Comparison of ENCODE assay signal across 18 cellular contexts in genomic region chr11:98545544-98546175, GRCh38.
"Had no signal": no experiment of that assay in that cellular context is flagged by ENCODE, and none has a peak within 500 bp of the region (broad histone marks: within the 10 kb centered on the region; RNA-seq: fewer than 3 reads in every experiment).

No MANE protein-coding gene starts in this region.

- H3K27me3 Mint-ChIP-seq: activated CD4-positive, alpha-beta T cell treated with anti-CD3 and anti-CD28 coated beads for 36 hours; activated naive CD8-positive, alpha-beta T cell treated with anti-CD3 and anti-CD28 coated beads, Interleukin-2, amount 10 ng/mL, durations not matched to agents 7 days and 5 days had no signal

- H3K27me3 ChIP-seq: adrenal gland had no signal

- DNase-seq: activated CD4-positive, alpha-beta T cell treated with anti-CD3 and anti-CD28 coated beads for 36 hours; activated CD8-positive, alpha-beta memory T cell treated with anti-CD3 and anti-CD28 coated beads, Interleukin-2, amount 50 U/mL, for 48 hours; activated CD8-positive, alpha-beta T cell treated with anti-CD3 and anti-CD28 coated beads, Interleukin-2, amount 10 ng/mL, durations not matched to agents 7 days and 5 days; activated naive CD4-positive, alpha-beta T cell treated with anti-CD3 and anti-CD28 coated beads, Interleukin-2, amount 50 U/mL, for 16 hours; activated naive CD8-positive, alpha-beta T cell treated with anti-CD3 and anti-CD28 coated beads, Interleukin-2, amount 10 ng/mL, durations not matched to agents 7 days and 5 days; activated T-cell treated with anti-CD3 and anti-CD28 coated beads, Interleukin-2, amount 50 U/mL, for 1 hour; adrenal gland; anterior cingulate cortex; MM.1S; NCI-H1105; NCI-H1436; NCI-H1694 treated with DMSO at 0.1 percent for 48 hours; NCI-H2029 treated with DMSO at 0.1 percent for 48 hours; NCI-H446; NCI-H524; PC-9; SHP77 treated with DMSO at 0.1 percent for 48 hours had no signal

- H3K4me1 Mint-ChIP-seq: activated CD4-positive, alpha-beta T cell treated with anti-CD3 and anti-CD28 coated beads for 36 hours; activated naive CD8-positive, alpha-beta T cell treated with anti-CD3 and anti-CD28 coated beads, Interleukin-2, amount 10 ng/mL, durations not matched to agents 7 days and 5 days had no signal

- H3K36me3 Mint-ChIP-seq: activated naive CD8-positive, alpha-beta T cell treated with anti-CD3 and anti-CD28 coated beads, Interleukin-2, amount 10 ng/mL, durations not matched to agents 7 days and 5 days had no signal

- H3K27ac Mint-ChIP-seq: activated CD4-positive, alpha-beta T cell treated with anti-CD3 and anti-CD28 coated beads for 36 hours; activated CD8-positive, alpha-beta T cell treated with anti-CD3 and anti-CD28 coated beads, Interleukin-2, amount 10 ng/mL, durations not matched to agents 7 days and 5 days; activated naive CD8-positive, alpha-beta T cell treated with anti-CD3 and anti-CD28 coated beads, Interleukin-2, amount 10 ng/mL, durations not matched to agents 7 days and 5 days; T-helper 1 cell treated with Interleukin-12 subunit alpha and Interleukin-12 subunit beta and Interleukin-4 antibody, amounts not matched to agents 30 μg/mL and 1 μg/mL, for 36 hours had no signal

- H3K4me1 ChIP-seq: adrenal gland had no signal

- H3K4me3 Mint-ChIP-seq: activated CD4-positive, alpha-beta T cell treated with anti-CD3 and anti-CD28 coated beads for 36 hours; activated CD8-positive, alpha-beta T cell treated with anti-CD3 and anti-CD28 coated beads, Interleukin-2, amount 10 ng/mL, durations not matched to agents 7 days and 5 days; activated naive CD8-positive, alpha-beta T cell treated with anti-CD3 and anti-CD28 coated beads, Interleukin-2, amount 10 ng/mL, durations not matched to agents 7 days and 5 days; T-helper 1 cell treated with Interleukin-12 subunit alpha and Interleukin-12 subunit beta and Interleukin-4 antibody, amounts not matched to agents 30 μg/mL and 1 μg/mL, for 36 hours had no signal

- H3K4me3 ChIP-seq: adrenal gland, PC-9 had no signal

- H3K36me3 ChIP-seq: adrenal gland had no signal
